18 cellular contexts compared by ENCODE assay signal in the genomic region with DNA sequence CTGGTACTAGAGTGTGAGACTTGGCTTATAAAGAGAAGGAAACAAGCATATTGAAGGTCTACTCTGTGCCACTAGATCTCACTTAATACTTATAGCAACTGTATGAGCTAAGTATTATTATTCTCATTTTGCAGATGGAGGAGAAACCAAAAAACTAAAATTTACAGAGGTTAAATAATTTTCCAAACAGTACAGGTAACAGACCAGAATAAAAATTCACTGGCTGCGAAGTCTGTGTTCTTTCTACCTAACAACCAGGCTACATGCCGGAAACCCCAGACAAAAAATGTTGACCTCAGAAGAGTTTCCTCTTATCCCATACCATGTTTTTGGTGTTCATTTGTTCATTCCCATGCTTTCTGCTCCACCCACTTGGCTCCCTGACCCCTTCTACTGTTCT. TPM values are rescaled to one million over a fixed set of nuclear protein-coding genes. Genes with fewer than 3 reads are reported as not detected.
DNase-seq lines count a peak whose midpoint lies in the region; ATAC-seq and TF ChIP-seq lines count a peak whose summit lies in the region.
"Had no signal": no experiment of that assay in that cellular context is flagged by ENCODE, and none has a peak within 500 bp of the region (broad histone marks: within the 10 kb centered on the region; RNA-seq: fewer than 3 reads in every experiment).

No MANE protein-coding gene starts in this region.

- no TSS peak for BruUV-seq in IMR-90 (replicated peaks; lab: Mats Ljungman, UMichigan)

- peak overlapping the region; percentile 33; the same call in 1 of the 2 replicates for H3K4ac ChIP-seq in IMR-90 (ENCODE audit: low read depth, low read length)
- H3K4ac ChIP-seq in trophoblast cell (ENCODE audit: low read depth, low read length) = no peak overlapping the region

- ATAC-seq in IMR-90 (ENCODE audit: low read depth) (no peak), body of pancreas (no peak), GM18907 (IDR thresholded peaks at IDR 0.05; ENCODE audit: unreplicated experiment) (no peak)
- ATAC-seq: Panc1, Right ventricle myocardium inferior had no signal

- DNase-seq in IMR-90 = no peak
- no peak for DNase-seq in coronary artery (ENCODE audit: low spot score)
- DNase-seq in trophoblast cell = no peak
- DNase-seq in transverse colon = no peak
- DNase-seq in body of pancreas = no peak
- no peak for DNase-seq in NCI-H2227 (lab: John Stamatoyannopoulos, UW; ENCODE audit: unreplicated experiment)
- DNase-seq: ACHN; Caco-2; CD4-positive, CD25-positive, alpha-beta regulatory T cell; DMS153; NCI-H1048; NCI-H1436 treated with DMSO at 0.1 percent for 48 hours; NCI-H2081; NCI-H524 had no signal

- TF ChIP-seq CTCF in IMR-90 (conservative IDR thresholded peaks at IDR 0.05; ENCODE audit: low read depth, low read length) (no peak), coronary artery (IDR thresholded peaks at IDR 0.05) (no peak), transverse colon (IDR thresholded peaks at IDR 0.05) (no peak), body of pancreas (IDR thresholded peaks at IDR 0.05) (no peak)

- no peak overlapping the region for H4K12ac ChIP-seq in trophoblast cell (ENCODE audit: low read depth, low read length)

- H3K79me1 ChIP-seq in IMR-90 (ENCODE audit: low read depth in 1 of 2, low read length in 2 of 2) (peaks cover 30 to 74% of the 10 kb centered on the region in 2 experiments), trophoblast cell (ENCODE audit: low read length) (peaks cover 3% of the 10 kb centered on the region)

- H4K91ac ChIP-seq in IMR-90 (ENCODE audit: insufficient read depth, low read depth, low read length) (no peak overlapping the region), trophoblast cell (ENCODE audit: low read depth, low read length) (no peak overlapping the region)

- H2BK5ac ChIP-seq in IMR-90 (ENCODE audit: low read depth, low read length, poor library complexity, severe bottlenecking) (peak overlapping the region; percentile 45), trophoblast cell (ENCODE audit: low read depth, low read length, poor library complexity) (no peak overlapping the region)

- peak overlapping the region; percentile 22; the same call in 1 of the 2 replicates for H3K27ac ChIP-seq in IMR-90 (ENCODE audit: insufficient read depth, low read length)
- H3K27ac ChIP-seq in coronary artery = peak overlapping the region; percentile 87 to 98
- no peak overlapping the region for H3K27ac ChIP-seq in trophoblast cell (ENCODE audit: low read depth, low read length)
- peak overlapping the region; percentile 84 to 90 (median 88) for H3K27ac ChIP-seq in transverse colon
- no peak overlapping the region for H3K27ac ChIP-seq in body of pancreas
- H3K27ac ChIP-seq: KMS-11 had no signal

- H3K79me2 ChIP-seq in trophoblast cell (ENCODE audit: control insufficient read depth, insufficient read depth, low read length, poor library complexity) = no peaks in the 10 kb centered on the region

- H3K4me2 ChIP-seq in IMR-90 (ENCODE audit: low read depth, low read length) = no peak overlapping the region
- H3K4me2 ChIP-seq in trophoblast cell (ENCODE audit: low read length) = no peak overlapping the region
- H3K4me2 ChIP-seq: KMS-11 had no signal

- 100% methylated on average over 2 of the region's 2 CpGs; no CpG with 5 or more reads in 1 of the 2 experiments for WGBS in IMR-90 (ENCODE audit: extremely low coverage in 2 of 2, insufficient read length in 1 of 2), 2 experiments
- WGBS in trophoblast cell (ENCODE audit: extremely low coverage, insufficient coverage, insufficient read length) = no CpG with 5 or more reads among the region's 2 CpGs
- WGBS in transverse colon (ENCODE audit: low coverage in 1 of 2), 2 donors = 94 to 96% methylated on average over 2 of the region's 2 CpGs
- WGBS in body of pancreas, 2 donors = 90 to 99% methylated on average over 2 of the region's 2 CpGs

- intact Hi-C loops in IMR-90 (cut with micrococcal nuclease) = no loop called here
- intact Hi-C loops in transverse colon (cut with DNase I; ENCODE audit: low total_unique reads) = no loop called here
- intact Hi-C loops in body of pancreas (cut with DNase I) = no loop called here

- POLR2A ChIA-PET in IMR-90 (lab: Charles Lee; ENCODE audit: unreplicated experiment) = no interaction called here

- no peak overlapping the region for H4K5ac ChIP-seq in IMR-90 (ENCODE audit: low read depth, low read length)

- CTCF ChIA-PET in IMR-90 (lab: Yijun Ruan, JAX) = no interaction called here

- H3K23ac ChIP-seq in IMR-90 (ENCODE audit: low read depth, low read length) = no peak overlapping the region
- no peak overlapping the region for H3K23ac ChIP-seq in trophoblast cell (ENCODE audit: low read length)

- TF ChIP-seq EP300 in transverse colon (IDR thresholded peaks at IDR 0.05; ENCODE audit: low read depth) = no peak

- no peaks in the 10 kb centered on the region for H3K9me3 ChIP-seq in IMR-90 (ENCODE audit: control insufficient read depth, insufficient read depth, low read length)
- no peaks in the 10 kb centered on the region for H3K9me3 ChIP-seq in trophoblast cell (ENCODE audit: insufficient read depth, low read depth, low read length)
- no peaks in the 10 kb centered on the region for H3K9me3 ChIP-seq in transverse colon
- no peaks in the 10 kb centered on the region for H3K9me3 ChIP-seq in body of pancreas
- H3K9me3 ChIP-seq: Caco-2 had no signal

- H3K36me3 ChIP-seq in IMR-90 (ENCODE audit: control insufficient read depth, insufficient read depth, low read length) = peaks cover 29% of the 10 kb centered on the region
- H3K36me3 ChIP-seq in trophoblast cell (ENCODE audit: control insufficient read depth in 1 of 2, insufficient read depth in 2 of 2, low read length in 2 of 2) = peaks cover 2 to 17% of the 10 kb centered on the region in 2 experiments
- H3K36me3 ChIP-seq in transverse colon = no peaks in the 10 kb centered on the region
- no peaks in the 10 kb centered on the region for H3K36me3 ChIP-seq in body of pancreas (replicated peaks in 1 of 2; ENCODE audit: insufficient read depth in 1 of 2, low read depth in 2 of 2)

- no peak overlapping the region for H4K8ac ChIP-seq in IMR-90 (ENCODE audit: low read depth in 2 of 2, low read length in 2 of 2)
- H4K8ac ChIP-seq in trophoblast cell (ENCODE audit: low read depth, low read length) = no peak overlapping the region

- no peak overlapping the region for H2BK12ac ChIP-seq in trophoblast cell (ENCODE audit: low read length)

- H3K14ac ChIP-seq in IMR-90 (replicated peaks; ENCODE audit: low read depth, low read length) (peak overlapping the region; percentile 47; the same call in 1 of the 2 replicates), trophoblast cell (ENCODE audit: low read length) (no peak overlapping the region)

- no peak for TF ChIP-seq RAD21 in IMR-90 (IDR thresholded peaks at IDR 0.05; ENCODE audit: low read length)

- no peak overlapping the region for H3K56ac ChIP-seq in IMR-90 (ENCODE audit: extremely low read depth, insufficient read depth, low read length)

- in situ Hi-C loops in IMR-90 (cut with MboI; ENCODE audit: low sequenced_read_pairs) (loop anchor here (25.0 kb wide), 1 partner anchor 198 kb away; no protein-coding TSS in a partner anchor), transverse colon (cut with MboI; ENCODE audit: low pct_ligation_motif_present in 1 of 4, low pct_unique_long_range_greater_than_20kb in 1 of 4, low sequenced_read_pairs in 3 of 4) (loop anchor here in 1 of 4 donors (25.0 kb wide), 1 partner anchor 198 kb away; no protein-coding TSS in a partner anchor)

- peak overlapping the region; percentile 56; the same call in 1 of the 2 replicates for H2AK5ac ChIP-seq in IMR-90 (ENCODE audit: low read depth, low read length)
- H2AK5ac ChIP-seq in trophoblast cell (ENCODE audit: low read length) = no peak overlapping the region

- H3K27me3 ChIP-seq in IMR-90 (ENCODE audit: control insufficient read depth, insufficient read depth, low read length) (no peaks in the 10 kb centered on the region), trophoblast cell (ENCODE audit: insufficient read depth, low read length) (no peaks in the 10 kb centered on the region), transverse colon (no peaks in the 10 kb centered on the region), body of pancreas (no peaks in the 10 kb centered on the region)

- H2BK120ac ChIP-seq in IMR-90 (ENCODE audit: low read depth, low read length) (no peak overlapping the region), trophoblast cell (ENCODE audit: insufficient read depth, low read length, poor library complexity) (no peak overlapping the region)

- H3K18ac ChIP-seq in IMR-90 (ENCODE audit: low read depth, low read length) (no peak overlapping the region), trophoblast cell (ENCODE audit: low read length) (no peak overlapping the region)

- TF ChIP-seq POLR2A in IMR-90 (IDR thresholded peaks at IDR 0.05; ENCODE audit: low read depth, low read length) (no peak), transverse colon (IDR thresholded peaks at IDR 0.05) (no peak), body of pancreas (IDR thresholded peaks at IDR 0.05) (no peak)

- no peak overlapping the region; the same call in 2 of the 3 replicates for H2BK15ac ChIP-seq in IMR-90 (ENCODE audit: low read depth, low read length)

- H2AK9ac ChIP-seq in IMR-90 (replicated peaks; ENCODE audit: low read depth, low read length, poor library complexity) = no peak overlapping the region

- H3K9ac ChIP-seq in IMR-90 (ENCODE audit: low read depth, low read length) (no peak overlapping the region), trophoblast cell (ENCODE audit: low read length) (no peak overlapping the region)
- H3K9ac ChIP-seq: KMS-11 had no signal

- peaks cover 52% of the 10 kb centered on the region for H4K20me1 ChIP-seq in IMR-90 (ENCODE audit: insufficient read depth, low read length)

- H3K4me3 ChIP-seq in IMR-90 (ENCODE audit: insufficient read depth, low read depth, low read length) (no peak overlapping the region), coronary artery (peak overlapping the region; percentile 50), trophoblast cell (ENCODE audit: low read depth, low read length) (no peak overlapping the region), transverse colon (no peak overlapping the region), body of pancreas (no peak overlapping the region)

- no peak overlapping the region for H2AFZ ChIP-seq in IMR-90 (replicated peaks; ENCODE audit: low read length, poor library complexity)
- peak overlapping the region; percentile 25 for H2AFZ ChIP-seq in trophoblast cell (ENCODE audit: insufficient read depth, low read length, poor library complexity)

- dilution Hi-C loops in IMR-90 (cut with HindIII; ENCODE audit: low sequenced_read_pairs, unreplicated experiment) = no loop called here

- H3K4me1 ChIP-seq in IMR-90 (ENCODE audit: control insufficient read depth, insufficient read depth, low read length) (peaks cover 30% of the 10 kb centered on the region), trophoblast cell (ENCODE audit: control insufficient read depth in 1 of 2, insufficient read depth in 2 of 2, low read length in 2 of 2) (peaks cover 3 to 13% of the 10 kb centered on the region in 2 experiments), transverse colon (peaks cover 8 to 57% (median 24%) of the 10 kb centered on the region in 4 donors), body of pancreas (peaks cover 19% of the 10 kb centered on the region)
- H3K4me1 ChIP-seq: Caco-2 had no signal

- no peak overlapping the region for H2BK20ac ChIP-seq in IMR-90 (ENCODE audit: low read depth, low read length)

- H3K9me1 ChIP-seq in IMR-90 (ENCODE audit: insufficient read depth, low read length) = peaks cover 28% of the 10 kb centered on the region

RNA-seq across cellular contexts. Expression of gene CMSS1, which starts 46.6 kb away (rescaled TPM):
- total RNA-seq in IMR-90 (2012; rRNA removed) (13.6 and 18.1 TPM in 2 replicates), transverse colon (10 to 100 TPM in 1 of 4 donors, 1 to 10 TPM in 3; 2.4 to 29.9 (median 5.2) TPM), body of pancreas (10 to 100 TPM in 1 of 2 donors, 1 to 10 TPM in 1; 3.9 to 21.4 TPM)
- polyA plus RNA-seq in IMR-90 (2012; rRNA removed) = 10.0 and 12.5 TPM in 2 replicates
- polyA plus RNA-seq in IMR-90 (2012; cell fraction: cytosol; rRNA removed) = 2.1 and 2.2 TPM in 2 replicates
- 0.51 and 4.4 TPM in 2 replicates for polyA plus RNA-seq in IMR-90 (2012; cell fraction: nucleus; rRNA removed; ENCODE audit: low replicate concordance)
- 35.8 and 36.3 TPM in 2 replicates for polyA plus RNA-seq in trophoblast cell (2013)

Comparison
In these comparisons a context has a peak if more than half of its experiments do, and no peak if none do; other contexts are left out.
1. H3K27ac ChIP-seq: peak in IMR-90 (single experiment), coronary artery (2 of 2) and transverse colon (4 of 4); none in trophoblast cell (single experiment) and body of pancreas (0 of 4).